2 cellular contexts compared by ENCODE assay signal in genomic region chr10:29722777-29723176, GRCh38.
TF ChIP-seq lines count a peak whose summit lies in the region.

No MANE protein-coding gene starts in this region.

TF ChIP-seq in A549, 52 proteins besides CTCF, POLR2A, EP300 and RAD21:
- no peak for TF ChIP-seq JUNB (IDR thresholded peaks at IDR 0.05)
- TF ChIP-seq KDM1A (IDR thresholded peaks at IDR 0.05; ENCODE audit: low read depth) = 0 out of 2 replicates have a peak, but pooled peaks have one; percentile 58
- no peak for TF ChIP-seq HMGXB4 (CRISPR knock-in tag; IDR thresholded peaks at IDR 0.05; ENCODE audit: borderline replicate concordance)
- no peak for TF ChIP-seq HDAC2 (IDR thresholded peaks at IDR 0.05)
- TF ChIP-seq RCOR1 (IDR thresholded peaks at IDR 0.05; ENCODE audit: low read depth, low read length) = no peak
- no peak for TF ChIP-seq CHD4 (IDR thresholded peaks at IDR 0.05; ENCODE audit: borderline replicate concordance)
- TF ChIP-seq MAFK (IDR thresholded peaks at IDR 0.05; ENCODE audit: partially characterized antibody) = no peak
- TF ChIP-seq NR3C1 (IDR thresholded peaks at IDR 0.05) = no peak
- no peak for TF ChIP-seq POLR2AphosphoS2 (conservative IDR thresholded peaks at IDR 0.05; ENCODE audit: low read length)

TF ChIP-seq in K562, 482 proteins besides CTCF, POLR2A, EP300 and RAD21 (continued from another document):
- TF ChIP-seq MTA1 (IDR thresholded peaks at IDR 0.05; ENCODE audit: borderline replicate concordance) = no peak
- TF ChIP-seq RBM25 (IDR thresholded peaks at IDR 0.05; ENCODE audit: low read depth, low read length, severe bottlenecking) = peak; percentile 39
- TF ChIP-seq SMAD3 (CRISPR knock-in tag; conservative IDR thresholded peaks at IDR 0.05) = no peak
- no peak for TF ChIP-seq DIDO1 (tag; IDR thresholded peaks at IDR 0.05; ENCODE audit: low read depth)
